ENCODE assay signal across 7 cellular contexts in the genomic region with DNA sequence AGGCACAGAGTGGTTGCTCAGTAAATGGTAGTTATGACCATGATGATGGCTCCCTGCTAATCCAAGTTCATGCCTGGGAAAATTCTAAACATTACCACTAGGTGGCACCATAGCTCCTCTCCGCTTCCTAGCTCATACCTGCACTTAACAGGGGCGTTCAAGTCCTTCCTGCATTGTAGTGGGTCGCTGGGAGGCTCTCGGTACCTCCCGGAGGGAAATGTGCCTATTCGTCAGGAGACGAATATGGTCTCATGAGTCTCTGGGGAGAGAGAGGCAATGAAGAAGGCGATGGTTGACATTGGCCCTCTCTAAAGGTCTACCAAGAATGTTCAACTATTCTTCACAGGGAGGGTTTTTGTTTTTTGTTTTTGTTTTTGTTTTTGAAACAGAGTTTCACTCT. TPM values are rescaled to one million over a fixed set of nuclear protein-coding genes. Genes with fewer than 3 reads are reported as not detected.
DNase-seq lines count a peak whose midpoint lies in the region; ATAC-seq and TF ChIP-seq lines count a peak whose summit lies in the region.

No MANE protein-coding gene starts in this region.

- H3K9me3 ChIP-seq in left lung = no peaks in the 10 kb centered on the region

- intact Hi-C loops in left lung (cut with DNase I) = no loop called here

- H3K27ac ChIP-seq in left lung = no peak overlapping the region

- ATAC-seq in HG03045 (IDR thresholded peaks at IDR 0.05; ENCODE audit: unreplicated experiment) (peak; percentile 70), left lung (peak; percentile 96)

- DNase-seq in NCI-H345 (lab: John Stamatoyannopoulos, UW) = peak; percentile 68
- DNase-seq in choroid plexus epithelial cell (ENCODE audit: low read depth) = peak; percentile 85
- DNase-seq in left lung = no peak
- DNase-seq in stimulated activated CD4-positive, alpha-beta T cell treated with anti-CD3 and anti-CD28 coated beads, TNF-alpha, amount 100 ng/mL, for 48 hours (ENCODE audit: low read depth in 3 of 3) = peak; percentile 19 to 36 (median 21)

- H3K27me3 ChIP-seq in left lung = peaks cover 0 to 5% of the 10 kb centered on the region in 2 donors

- TF ChIP-seq CTCF in GM12872 (IDR thresholded peaks at IDR 0.05; ENCODE audit: insufficient read depth, low read depth, low read length) (peak; percentile 91), WI38 (IDR thresholded peaks at IDR 0.05; ENCODE audit: low read depth, low read length) (peak; percentile 69), choroid plexus epithelial cell (conservative IDR thresholded peaks at IDR 0.05; ENCODE audit: low read depth, low read length) (peak; percentile 87), left lung (IDR thresholded peaks at IDR 0.05) (peak; percentile 76 to 96)

- H3K4me3 ChIP-seq in WI38 (ENCODE audit: low read depth, low read length) (no peak overlapping the region), choroid plexus epithelial cell (ENCODE audit: low read depth, low read length) (no peak overlapping the region), left lung (no peak overlapping the region)

- H3K36me3 ChIP-seq in left lung = no peaks in the 10 kb centered on the region

- no peaks in the 10 kb centered on the region for H3K4me1 ChIP-seq in left lung

RNA-seq across cellular contexts. Expression of a gene that starts 10.9 kb away (rescaled TPM):
- 1 to 10 TPM; 3.0 to 4.2 TPM for total RNA-seq in left lung

RNA-seq across cellular contexts. Expression of a gene that starts 36.0 kb away (rescaled TPM):
- total RNA-seq in left lung = under 1 TPM in 1 of 2 donors, not detected in 1; 0.35 TPM

RNA-seq across cellular contexts. Expression of a gene that starts 49.5 kb away (rescaled TPM):
- under 1 TPM; 0.20 to 0.52 TPM for total RNA-seq in left lung

RNA-seq across cellular contexts. Expression of a gene that starts 49.6 kb away (rescaled TPM):
- total RNA-seq in left lung = 1 to 10 TPM; 5.6 to 8.6 TPM

Comparison
In these comparisons a context has a peak if more than half of its experiments do, and no peak if none do; other contexts are left out.
1. DNase-seq: peak in NCI-H345 (single experiment), choroid plexus epithelial cell (single experiment) and stimulated activated CD4-positive, alpha-beta T cell treated with anti-CD3 and anti-CD28 coated beads, TNF-alpha, amount 100 ng/mL, for 48 hours (3 of 3); none in left lung (0 of 2).
2. Peak in every context shown above with its lines, with median percentiles within 50 percentile points of each other: CTCF ChIP-seq.